8 cellular contexts compared by ENCODE assay signal in genomic region chr9:100426194-100426531, GRCh38. TPM values are rescaled to one million over a fixed set of nuclear protein-coding genes. Genes with fewer than 3 reads are reported as not detected.
DNase-seq lines count a peak whose midpoint lies in the region; ATAC-seq and TF ChIP-seq lines count a peak whose summit lies in the region.

No MANE protein-coding gene starts in this region.

- H3K4me1 ChIP-seq in SK-N-SH (ENCODE audit: control insufficient read depth in 1 of 2, insufficient read depth in 2 of 2, low read depth in 1 of 2, low read length in 1 of 2), result peaks cover 9 to 22% of the 10 kb centered on the region in 2 experiments; a peak in 3 of 4 replicates
- H3K4me1 ChIP-seq in iPS-18a (ENCODE audit: control insufficient read depth, low read depth, low read length), result peaks cover 25% of the 10 kb centered on the region

- DNase-seq in SK-N-SH (peak; percentile 29), substantia nigra (lab: John Stamatoyannopoulos, UW) (no peak), foreskin melanocyte (no peak), superior temporal gyrus (ENCODE audit: extremely low spot score) (no peak)
- DNase-seq in activated CD8-positive, alpha-beta T cell treated with anti-CD3 and anti-CD28 coated beads for 36 hours, result no peak

- no peak for TF ChIP-seq EP300 in SK-N-SH (IDR thresholded peaks at IDR 0.05; ENCODE audit: borderline replicate concordance in 1 of 2, low read depth in 1 of 2, low read length in 1 of 2)

- H3K36me3 Mint-ChIP-seq in activated CD8-positive, alpha-beta T cell treated with anti-CD3 and anti-CD28 coated beads for 36 hours (ENCODE audit: low read depth), result no peaks in the 10 kb centered on the region

- peak overlapping the region; percentile 95 for H3K27ac Mint-ChIP-seq in activated CD8-positive, alpha-beta T cell treated with anti-CD3 and anti-CD28 coated beads for 36 hours

- H4K20me1 ChIP-seq in SK-N-SH (ENCODE audit: insufficient read depth), result no peaks in the 10 kb centered on the region

- no peaks in the 10 kb centered on the region for H3K27me3 ChIP-seq in SK-N-SH (ENCODE audit: insufficient read depth)
- H3K27me3 ChIP-seq in iPS-18a (ENCODE audit: control insufficient read depth, insufficient read depth, low read length), result peaks cover 4% of the 10 kb centered on the region

- peak overlapping the region; percentile 86 for H2AFZ ChIP-seq in SK-N-SH (ENCODE audit: low read depth)

- peaks cover 37% of the 10 kb centered on the region for H3F3A ChIP-seq in SK-N-SH (replicated peaks; ENCODE audit: insufficient read depth)

- peak overlapping the region; percentile 73 to 88 for H3K4me3 ChIP-seq in SK-N-SH (ENCODE audit: low read depth in 2 of 2, low read length in 1 of 2)
- H3K4me3 ChIP-seq in iPS-18a (ENCODE audit: low read length), result peak overlapping the region; percentile 79

- H3K9ac ChIP-seq in SK-N-SH (peak overlapping the region; percentile 97), iPS-18a (ENCODE audit: low read length) (peak overlapping the region; percentile 82)

- H3K4me3 Mint-ChIP-seq in activated CD8-positive, alpha-beta T cell treated with anti-CD3 and anti-CD28 coated beads for 36 hours, result peak overlapping the region; percentile 89

- peaks cover 4% of the 10 kb centered on the region for H3K27me3 Mint-ChIP-seq in activated CD8-positive, alpha-beta T cell treated with anti-CD3 and anti-CD28 coated beads for 36 hours

- WGBS in SK-N-SH (ENCODE audit: low lambda C conversion rate), result 36% methylated on average over 7 of the region's 7 CpGs

- H3K9me3 Mint-ChIP-seq in activated CD8-positive, alpha-beta T cell treated with anti-CD3 and anti-CD28 coated beads for 36 hours, result no peaks in the 10 kb centered on the region

- H3K36me3 ChIP-seq in SK-N-SH (replicated peaks in 1 of 2; ENCODE audit: control insufficient read depth in 1 of 2, insufficient read depth in 2 of 2, low read length in 1 of 2) (peaks cover 0 to 5% of the 10 kb centered on the region in 2 experiments), iPS-18a (ENCODE audit: control insufficient read depth, low read depth, low read length) (no peaks in the 10 kb centered on the region)

- peaks cover 33% of the 10 kb centered on the region for H3K4me1 Mint-ChIP-seq in activated CD8-positive, alpha-beta T cell treated with anti-CD3 and anti-CD28 coated beads for 36 hours (ENCODE audit: low read depth)

- H3K79me2 ChIP-seq in SK-N-SH (ENCODE audit: insufficient read depth), result peaks cover 42% of the 10 kb centered on the region

- H3K27ac ChIP-seq in SK-N-SH (ENCODE audit: low read depth in 2 of 2, low read length in 1 of 2) (peak overlapping the region; percentile 92 to 98), iPS-18a (ENCODE audit: low read length) (peak overlapping the region; percentile 72), substantia nigra (ENCODE audit: low read depth, low read length, poor library complexity, severe bottlenecking) (peak overlapping the region; percentile 68)

- POLR2A ChIA-PET in SK-N-SH (lab: Yijun Ruan, JAX), result interaction anchor here (1.0 to 2.3 kb wide), 2 partner anchors 15 to 74 kb away, joined by 3 to 14 read pairs; partner anchors contain the start of gene TEX10
- POLR2A ChIA-PET in activated CD8-positive, alpha-beta T cell treated with anti-CD3 and anti-CD28 coated beads for 36 hours (lab: Charles Lee), result interaction anchor here (1.0 to 1.3 kb wide), 4 partner anchors 9 to 82 kb away, joined by 3 to 4 read pairs (median 4); no protein-coding TSS in a partner anchor

- H3K4me2 ChIP-seq in SK-N-SH, result peak overlapping the region; percentile 98

- intact Hi-C loops in activated CD8-positive, alpha-beta T cell treated with anti-CD3 and anti-CD28 coated beads for 36 hours (cut with micrococcal nuclease), result no loop called here

- TF ChIP-seq CTCF in SK-N-SH (IDR thresholded peaks at IDR 0.05), result no peak
- no peak for TF ChIP-seq CTCF in activated CD8-positive, alpha-beta T cell treated with anti-CD3 and anti-CD28 coated beads for 36 hours (IDR thresholded peaks at IDR 0.05)

- CTCF ChIA-PET in SK-N-SH (lab: Yijun Ruan, JAX), result interaction anchor here (0.7 to 3.5 kb wide), 3 partner anchors 8 to 18 kb away, joined by 4 to 29 read pairs (median 8); no protein-coding TSS in a partner anchor
- CTCF ChIA-PET in activated CD8-positive, alpha-beta T cell treated with anti-CD3 and anti-CD28 coated beads for 36 hours (lab: Charles Lee), result interaction anchor here (0.9 to 4.4 kb wide), 4 partner anchors 8 to 74 kb away, joined by 3 to 32 read pairs (median 4); partner anchors contain the start of gene TEX10

- no peaks in the 10 kb centered on the region for H3K9me3 ChIP-seq in SK-N-SH
- no peaks in the 10 kb centered on the region for H3K9me3 ChIP-seq in iPS-18a (ENCODE audit: control insufficient read depth, low read depth, low read length)

- ATAC-seq in SK-N-SH treated with all-trans-retinoic acid at 6 μM for 48 hours (no peak), GM18873 (IDR thresholded peaks at IDR 0.05; ENCODE audit: low FRiP score, unreplicated experiment) (no peak)
- ATAC-seq in activated CD8-positive, alpha-beta T cell treated with anti-CD3 and anti-CD28 coated beads for 36 hours, result no peak

- no peak for TF ChIP-seq RAD21 in SK-N-SH (IDR thresholded peaks at IDR 0.05; ENCODE audit: low read length)

- H3K9me2 ChIP-seq in SK-N-SH, result no peaks in the 10 kb centered on the region

TF ChIP-seq in SK-N-SH, 30 proteins besides CTCF, POLR2A, EP300 and RAD21:
- no peak for TF ChIP-seq SMC3 (IDR thresholded peaks at IDR 0.05; ENCODE audit: low read depth, low read length)
- TF ChIP-seq NFIC (IDR thresholded peaks at IDR 0.05; ENCODE audit: borderline replicate concordance), result no peak
- TF ChIP-seq RFX5 (IDR thresholded peaks at IDR 0.05; ENCODE audit: low read length), result no peak
- no peak for TF ChIP-seq JUND (IDR thresholded peaks at IDR 0.05)

TF ChIP-seq in SK-N-SH treated with all-trans-retinoic acid at 6 μM for 48 hours, 23 proteins besides CTCF, POLR2A, EP300 and RAD21:
- TF ChIP-seq RARB (CRISPR knock-in tag; IDR thresholded peaks at IDR 0.05) (no peak), CSRNP3 (CRISPR knock-in tag; IDR thresholded peaks at IDR 0.05) (no peak), ARNTL (CRISPR knock-in tag; IDR thresholded peaks at IDR 0.05; ENCODE audit: borderline replicate concordance, low read depth) (no peak), SNAI2 (CRISPR knock-in tag; IDR thresholded peaks at IDR 0.05) (no peak), POU6F1 (CRISPR knock-in tag; IDR thresholded peaks at IDR 0.05; ENCODE audit: borderline replicate concordance, low read depth) (no peak), GLIS3 (CRISPR knock-in tag; IDR thresholded peaks at IDR 0.05) (no peak), ZNF8 (CRISPR knock-in tag; IDR thresholded peaks at IDR 0.05) (no peak), CSDC2 (CRISPR knock-in tag; IDR thresholded peaks at IDR 0.05) (no peak), ZNF70 (CRISPR knock-in tag; IDR thresholded peaks at IDR 0.05) (no peak), ISL1 (CRISPR knock-in tag; IDR thresholded peaks at IDR 0.05) (no peak), ZFP3 (CRISPR knock-in tag; IDR thresholded peaks at IDR 0.05) (no peak)
- TF ChIP-seq, protein P1, sequence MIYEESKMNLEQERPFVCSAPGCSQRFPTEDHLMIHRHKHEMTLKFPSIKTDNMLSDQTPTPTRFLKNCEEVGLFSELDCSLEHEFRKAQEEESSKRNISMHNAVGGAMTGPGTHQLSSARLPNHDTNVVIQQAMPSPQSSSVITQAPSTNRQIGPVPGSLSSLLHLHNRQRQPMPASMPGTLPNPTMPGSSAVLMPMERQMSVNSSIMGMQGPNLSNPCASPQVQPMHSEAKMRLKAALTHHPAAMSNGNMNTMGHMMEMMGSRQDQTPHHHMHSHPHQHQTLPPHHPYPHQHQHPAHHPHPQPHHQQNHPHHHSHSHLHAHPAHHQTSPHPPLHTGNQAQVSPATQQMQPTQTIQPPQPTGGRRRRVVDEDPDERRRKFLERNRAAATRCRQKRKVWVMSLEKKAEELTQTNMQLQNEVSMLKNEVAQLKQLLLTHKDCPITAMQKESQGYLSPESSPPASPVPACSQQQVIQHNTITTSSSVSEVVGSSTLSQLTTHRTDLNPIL (CRISPR knock-in tag; IDR thresholded peaks at IDR 0.05; ENCODE audit: low read depth), result no peak

RNA-seq across cellular contexts. Expression of gene MSANTD3, which starts 0.8 kb away (rescaled TPM):
- polyA plus RNA-seq in SK-N-SH (2012; rRNA removed), result 42.3 and 48.3 TPM in 2 replicates
- polyA plus RNA-seq in SK-N-SH (2012; cell fraction: cytosol; rRNA removed), result 49.4 and 49.6 TPM in 2 replicates
- polyA plus RNA-seq in SK-N-SH (2012; cell fraction: nucleus; rRNA removed), result 25.6 TPM in 2 replicates
- 10 to 100 TPM; 13.3 to 14.6 TPM for total RNA-seq in activated CD8-positive, alpha-beta T cell treated with anti-CD3 and anti-CD28 coated beads for 36 hours

RNA-seq across cellular contexts. Expression of gene TMEFF1, which starts 46.8 kb away (rescaled TPM):
- 2.1 and 2.5 TPM in 2 replicates for polyA plus RNA-seq in SK-N-SH (2012; rRNA removed)
- 2.4 and 3.4 TPM in 2 replicates for polyA plus RNA-seq in SK-N-SH (2012; cell fraction: cytosol; rRNA removed)
- polyA plus RNA-seq in SK-N-SH (2012; cell fraction: nucleus; rRNA removed), result 0.68 and 1.1 TPM in 2 replicates
- total RNA-seq in activated CD8-positive, alpha-beta T cell treated with anti-CD3 and anti-CD28 coated beads for 36 hours, result under 1 TPM; 0.68 to 0.78 TPM
